Comparison of ENCODE assay signal across 9 cellular contexts in the genomic region with DNA sequence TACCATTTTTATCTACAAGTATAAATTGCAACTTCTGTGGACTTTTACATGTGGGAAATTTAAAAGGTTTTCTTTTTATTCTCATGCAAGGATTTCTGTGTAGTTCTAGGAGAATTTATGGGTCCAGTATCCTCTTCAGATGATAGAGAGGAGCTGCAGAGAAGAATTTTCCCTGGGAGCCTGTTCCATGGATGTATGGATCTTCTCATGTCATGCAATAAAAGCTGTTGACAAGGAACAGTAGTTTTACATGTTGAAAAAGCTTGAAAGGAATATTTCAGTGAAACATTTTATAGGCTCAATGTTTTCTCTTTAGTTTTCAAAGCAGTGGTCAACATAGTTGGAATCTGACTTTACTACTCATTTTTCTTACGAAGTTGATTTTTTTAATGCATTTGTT.
"Had no signal": no experiment of that assay in that cellular context is flagged by ENCODE, and none has a peak within 500 bp of the region (broad histone marks: within the 10 kb centered on the region; RNA-seq: fewer than 3 reads in every experiment).

No MANE protein-coding gene starts in this region.

- ATAC-seq: GM23338, HCT116 had no signal

- H3K4me3 Mint-ChIP-seq: GM23338, H9, HFFc6 had no signal

- DNase-seq: GM23248, GOT3, H7, H9, HCEC 1CT, HFFc6 had no signal

- H3K4me3 ChIP-seq: GM23248, GM23338, HAP-1 had no signal

- H3K27ac Mint-ChIP-seq: GM23338, HFFc6 had no signal
